2 cellular contexts compared by ENCODE assay signal in the genomic region with DNA sequence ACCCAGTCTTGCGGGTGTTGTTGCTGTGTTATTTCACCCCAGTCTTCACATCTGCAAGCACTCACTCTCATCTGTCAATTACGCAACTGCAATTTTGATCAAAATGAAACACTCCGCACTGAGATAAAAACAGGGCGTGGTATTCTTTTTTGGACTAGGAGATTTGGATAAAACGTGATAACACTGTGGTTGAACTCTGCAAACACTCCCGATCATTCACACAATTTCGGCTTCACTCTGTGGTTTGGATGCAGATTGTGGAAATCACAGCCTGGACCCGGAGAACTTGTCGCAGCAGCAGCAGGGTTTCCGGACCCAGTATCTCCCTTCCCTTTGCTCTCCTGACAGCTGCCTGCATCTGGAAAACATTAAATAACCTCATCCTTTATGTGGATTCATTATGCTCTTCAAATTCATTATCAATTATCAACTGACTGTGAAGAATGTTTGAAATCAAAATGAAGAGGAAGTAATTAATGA.
A peak's percentile ranks its signal among the peaks of the same experiment; 100 is the strongest.
TF ChIP-seq lines count a peak whose summit lies in the region.

No MANE protein-coding gene starts in this region.

TF ChIP-seq in HepG2, 621 proteins besides CTCF, POLR2A, EP300 and RAD21:
- TF ChIP-seq HOXA3 (CRISPR knock-in tag; IDR thresholded peaks at IDR 0.05) (no peak), ZFY (CRISPR knock-in tag; IDR thresholded peaks at IDR 0.05) (no peak), CEBPB (IDR thresholded peaks at IDR 0.05; ENCODE audit: borderline replicate concordance, low read depth, low read length) (peak; percentile 54; the same call in 1 of the 2 replicates), ZNF333 (CRISPR knock-in tag; IDR thresholded peaks at IDR 0.05; ENCODE audit: borderline replicate concordance) (no peak), SIN3A (IDR thresholded peaks at IDR 0.05; ENCODE audit: borderline replicate concordance, low read depth, low read length) (no peak), MED8 (CRISPR knock-in tag; IDR thresholded peaks at IDR 0.05; ENCODE audit: insufficient replicate concordance) (no peak), SP2 (CRISPR knock-in tag; IDR thresholded peaks at IDR 0.05) (no peak)

TF ChIP-seq in GM12891, 5 proteins besides CTCF, POLR2A, EP300 and RAD21:
- TF ChIP-seq TAF1 (IDR thresholded peaks at IDR 0.05; ENCODE audit: low read depth, low read length): no peak
- no peak for TF ChIP-seq POU2F2 (IDR thresholded peaks at IDR 0.05; ENCODE audit: low read depth, low read length)
- no peak for TF ChIP-seq POLR2AphosphoS5 (IDR thresholded peaks at IDR 0.05; ENCODE audit: low read depth, low read length)
- no peak for TF ChIP-seq PAX5 (IDR thresholded peaks at IDR 0.05; ENCODE audit: insufficient read depth, low read length, severe bottlenecking)
- no peak for TF ChIP-seq SPI1 (IDR thresholded peaks at IDR 0.05; ENCODE audit: low read depth, low read length)
TF ChIP-seq in GM12891: peak in this region for 0.
